ENCODE assay signal across 1 cellular context in genomic region chr3:65902304-65902793, GRCh38.
TF ChIP-seq lines count a peak whose summit lies in the region.

No MANE protein-coding gene starts in this region.

TF ChIP-seq in H1, 55 proteins besides CTCF, POLR2A, EP300 and RAD21 (continued from another document):
- TF ChIP-seq, protein P1, sequence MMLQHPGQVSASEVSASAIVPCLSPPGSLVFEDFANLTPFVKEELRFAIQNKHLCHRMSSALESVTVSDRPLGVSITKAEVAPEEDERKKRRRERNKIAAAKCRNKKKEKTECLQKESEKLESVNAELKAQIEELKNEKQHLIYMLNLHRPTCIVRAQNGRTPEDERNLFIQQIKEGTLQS (IDR thresholded peaks at IDR 0.05; ENCODE audit: insufficient read depth, low read depth, low read length), result no peak
- no peak for TF ChIP-seq USF2 (IDR thresholded peaks at IDR 0.05; ENCODE audit: low read length)
- TF ChIP-seq KDM5A (IDR thresholded peaks at IDR 0.05; ENCODE audit: low read length), result no peak
- TF ChIP-seq RXRA (IDR thresholded peaks at IDR 0.05; ENCODE audit: insufficient read depth, low read depth, low read length), result no peak
- TF ChIP-seq POU5F1 (IDR thresholded peaks at IDR 0.05; ENCODE audit: low read depth, low read length), result no peak
- no peak for TF ChIP-seq SUZ12 (IDR thresholded peaks at IDR 0.05; ENCODE audit: low read length)
- TF ChIP-seq TAF7 (optimal IDR thresholded peaks at IDR 0.05; ENCODE audit: borderline replicate concordance, low read depth, low read length), result no peak
- no peak for TF ChIP-seq RNF2 (IDR thresholded peaks at IDR 0.05; ENCODE audit: borderline replicate concordance, low read depth, low read length, missing control alignments, poor library complexity, severe bottlenecking)
